8 cellular contexts compared by ENCODE assay signal in the genomic region with DNA sequence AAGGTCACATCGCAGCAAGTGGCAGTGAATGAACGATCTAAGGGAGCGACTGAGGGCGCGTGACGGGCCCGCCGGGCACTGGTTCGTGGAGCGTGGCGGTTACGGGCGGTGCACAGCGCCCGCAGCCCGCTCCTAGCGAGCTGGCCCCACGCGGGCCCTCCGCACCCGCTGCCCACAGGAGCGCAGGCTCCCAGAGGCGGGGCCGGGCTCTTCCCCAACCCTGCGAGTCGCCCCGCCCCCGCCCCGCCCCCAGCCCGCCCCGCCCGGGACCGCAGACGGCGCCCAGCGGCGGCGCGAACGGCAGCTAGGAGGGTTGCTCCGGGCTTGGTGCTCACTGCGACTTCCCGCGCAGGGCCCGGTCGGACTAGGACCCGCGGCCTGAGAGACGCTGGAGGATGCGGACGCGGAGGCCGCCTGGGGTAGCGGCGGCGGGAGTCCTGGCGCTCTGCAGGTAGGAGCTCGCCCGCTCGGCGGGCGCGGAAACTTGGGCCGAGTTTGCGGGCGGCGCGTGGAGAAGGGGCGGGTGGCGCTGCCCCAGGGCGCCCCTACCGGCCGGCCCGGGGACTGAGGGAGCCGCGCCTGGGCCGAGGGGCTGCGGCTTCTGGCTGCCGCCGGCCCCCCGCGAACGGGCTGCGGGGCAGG. TPM values are rescaled to one million over a fixed set of nuclear protein-coding genes. Genes with fewer than 3 reads are reported as not detected.
DNase-seq lines count a peak whose midpoint lies in the region; ATAC-seq lines count a peak whose summit lies in the region.

A gene (plus strand): TSS at position 274 of the 642 bp plus-strand sequence. CDS start 4,167 bp downstream, outside the sequence.

- DNase-seq in NCI-H524 (lab: John Stamatoyannopoulos, UW) = peak; percentile 54 to 77
- no peak for DNase-seq in NCI-H524 treated with DMSO at 0.1 percent for 48 hours (lab: John Stamatoyannopoulos, UW)
- DNase-seq in NCI-H2171 (lab: John Stamatoyannopoulos, UW) = peak; percentile 69
- DNase-seq in activated CD4-positive, alpha-beta T cell treated with anti-CD3 and anti-CD28 coated beads for 24 hours (ENCODE audit: low read depth in 2 of 2) = peak; percentile 53 to 62
- DNase-seq in cerebellum (ENCODE audit: low spot score) = peak; percentile 76
- peak; percentile 68 for DNase-seq in kidney glomerular epithelial cell (lab: John Stamatoyannopoulos, UW)
- peak; percentile 61 to 74 for DNase-seq in stimulated activated CD4-positive, alpha-beta T cell treated with anti-CD3 and anti-CD28 coated beads, Interleukin-1b, Interleukin-23, amount 100 ng/mL, for 4 hours (ENCODE audit: low read depth in 2 of 2)

- ATAC-seq in HG02840 (IDR thresholded peaks at IDR 0.05; ENCODE audit: low FRiP score, unreplicated experiment) = peak; percentile 54

RNA-seq across cellular contexts. Expression of the gene that starts here (rescaled TPM):
- 2.2 TPM for total RNA-seq in cerebellum
